ENCODE assay signal across 25 cellular contexts in the genomic region with DNA sequence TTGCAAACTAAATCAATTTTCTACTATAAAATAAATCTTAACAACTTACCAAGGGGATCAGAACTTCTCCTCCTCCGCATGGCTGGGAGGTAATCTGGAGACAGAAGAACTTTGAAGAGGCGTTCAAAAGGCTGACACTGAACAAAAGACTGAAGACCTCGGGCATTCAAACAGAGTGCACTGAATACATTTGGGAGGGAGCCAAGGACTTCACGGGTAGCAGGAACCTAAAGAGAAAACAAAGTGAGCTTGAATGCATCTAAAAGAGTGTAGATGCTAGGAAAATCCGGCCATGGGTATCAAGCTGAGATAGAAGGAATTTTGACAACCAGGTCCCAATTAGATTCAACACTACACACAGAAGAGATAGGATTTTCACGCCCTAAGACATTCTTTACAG.
"Had no signal": no experiment of that assay in that cellular context is flagged by ENCODE, and none has a peak within 500 bp of the region (broad histone marks: within the 10 kb centered on the region; RNA-seq: fewer than 3 reads in every experiment).

No MANE protein-coding gene starts in this region.

- H3K9me3 ChIP-seq: sigmoid colon, thoracic aorta had no signal

- H3K4me1 ChIP-seq: sigmoid colon had no signal

- FAIRE-seq: TTC549 had no signal

- H3K4me3 ChIP-seq: coronary artery, lung, sigmoid colon, thoracic aorta had no signal

- H3K27ac ChIP-seq: brain microvascular endothelial cell, coronary artery, sigmoid colon, thoracic aorta had no signal

- DNase-seq: activated CD4-positive, alpha-beta memory T cell treated with anti-CD3 and anti-CD28 coated beads for 36 hours; activated CD4-positive, alpha-beta T cell treated with anti-CD3 and anti-CD28 coated beads for 4 hours; activated effector memory CD4-positive, alpha-beta T cell treated with Interleukin-2 at 50 U/mL for 16 hours; activated naive CD4-positive, alpha-beta T cell treated with anti-CD3 and anti-CD28 coated beads, Interleukin-2, amount 50 U/mL, for 16 hours; activated T-cell treated with anti-CD3 and anti-CD28 coated beads for 4 hours; amniotic stem cell; brain microvascular endothelial cell; central memory CD4-positive, alpha-beta T cell; erythroblast; foreskin melanocyte; hypothalamus; islet precursor cell; occipital lobe; posterior cingulate gyrus; sigmoid colon; stimulated activated CD4-positive, alpha-beta T cell treated with anti-CD3 and anti-CD28 coated beads, Interleukin-4, amount 100 ng/mL, for 24 hours had no signal

- H3K27ac Mint-ChIP-seq: activated CD4-positive, alpha-beta memory T cell treated with anti-CD3 and anti-CD28 coated beads for 36 hours; mesothelial cell of epicardium; stimulated activated effector memory CD8-positive, alpha-beta T cell treated with anti-CD3 and anti-CD28 coated beads, Interleukin-12 subunit alpha, Interleukin-12 subunit beta, amount 100 ng/mL, for 72 hours; T-helper 2 cell treated with Interferon-gamma antibody and Interleukin-4, amounts not matched to agents 5 μg/mL and 100 μg/mL, for 36 hours; WTC11 had no signal

- H3K27me3 Mint-ChIP-seq: activated CD4-positive, alpha-beta memory T cell treated with anti-CD3 and anti-CD28 coated beads for 36 hours had no signal

- ATAC-seq: natural killer cell treated with Interleukin-12 subunit alpha and Interleukin-12 subunit beta and Interleukin-15 and Interleukin-18, amount 100 ng/mL, for 72 hours; stimulated activated effector memory CD8-positive, alpha-beta T cell treated with anti-CD3 and anti-CD28 coated beads, Interleukin-12 subunit alpha, Interleukin-12 subunit beta, amount 100 ng/mL, for 72 hours; WTC11 had no signal

- H3K4me3 Mint-ChIP-seq: activated CD4-positive, alpha-beta memory T cell treated with anti-CD3 and anti-CD28 coated beads for 36 hours; mesothelial cell of epicardium; natural killer cell treated with Interleukin-12 subunit alpha and Interleukin-12 subunit beta and Interleukin-15 and Interleukin-18, amount 100 ng/mL, for 72 hours; stimulated activated effector memory CD8-positive, alpha-beta T cell treated with anti-CD3 and anti-CD28 coated beads, Interleukin-12 subunit alpha, Interleukin-12 subunit beta, amount 100 ng/mL, for 72 hours; T-helper 2 cell treated with Interferon-gamma antibody and Interleukin-4, amounts not matched to agents 5 μg/mL and 100 μg/mL, for 36 hours; WTC11 had no signal

- H3K9me3 Mint-ChIP-seq: activated CD4-positive, alpha-beta memory T cell treated with anti-CD3 and anti-CD28 coated beads for 36 hours; natural killer cell treated with Interleukin-12 subunit alpha and Interleukin-12 subunit beta and Interleukin-15 and Interleukin-18, amount 100 ng/mL, for 72 hours; stimulated activated effector memory CD8-positive, alpha-beta T cell treated with anti-CD3 and anti-CD28 coated beads, Interleukin-12 subunit alpha, Interleukin-12 subunit beta, amount 100 ng/mL, for 72 hours; T-helper 2 cell treated with Interferon-gamma antibody and Interleukin-4, amounts not matched to agents 5 μg/mL and 100 μg/mL, for 36 hours; WTC11 had no signal

- H3K27me3 ChIP-seq: brain microvascular endothelial cell, sigmoid colon had no signal

- H3K4me1 Mint-ChIP-seq: mesothelial cell of epicardium, WTC11 had no signal
